Comparison of ENCODE assay signal across 23 cellular contexts in genomic region chr18:58311390-58311789, GRCh38.
A peak's percentile ranks its signal among the peaks of the same experiment; 100 is the strongest.
DNase-seq lines count a peak whose midpoint lies in the region; ATAC-seq, FAIRE-seq and TF ChIP-seq lines count a peak whose summit lies in the region.
"Had no signal": no experiment of that assay in that cellular context is flagged by ENCODE, and none has a peak within 500 bp of the region (broad histone marks: within the 10 kb centered on the region; RNA-seq: fewer than 3 reads in every experiment).

No MANE protein-coding gene starts in this region.

- no peak for ATAC-seq in GM18505 (IDR thresholded peaks at IDR 0.05; ENCODE audit: unreplicated experiment)
- no peak for ATAC-seq in HG02852 (IDR thresholded peaks at IDR 0.05; ENCODE audit: unreplicated experiment)
- ATAC-seq: A549, K562 had no signal

- peak; percentile 39 for FAIRE-seq in keratinocyte (lab: Jason Lieb, UNC)
- FAIRE-seq: A549, K562 had no signal

- TF ChIP-seq CTCF in VCaP (conservative IDR thresholded peaks at IDR 0.05) (no peak), keratinocyte (optimal IDR thresholded peaks at IDR 0.05 in 1 of 3, IDR thresholded peaks at IDR 0.05 in 1 of 3, conservative IDR thresholded peaks at IDR 0.05 in 1 of 3; ENCODE audit: extremely low read depth in 1 of 3, insufficient read depth in 2 of 3, low read length in 3 of 3) (no peak), suprapubic skin (IDR thresholded peaks at IDR 0.05) (no peak), CD14-positive monocyte (IDR thresholded peaks at IDR 0.05) (no peak)

- no peak for TF ChIP-seq EP300 in suprapubic skin (IDR thresholded peaks at IDR 0.05)

- H3K36me3 ChIP-seq in keratinocyte (ENCODE audit: control insufficient read depth in 2 of 2, extremely low read depth in 1 of 2, insufficient read depth in 2 of 2, low read length in 2 of 2), result peaks cover 4 to 10% of the 10 kb centered on the region in 2 experiments
- H3K36me3 ChIP-seq in suprapubic skin, result no peaks in the 10 kb centered on the region
- H3K36me3 ChIP-seq: tibial nerve had no signal

- H3K27ac ChIP-seq in VCaP, result peak overlapping the region; percentile 38; the same call in 1 of the 2 replicates
- H3K27ac ChIP-seq in keratinocyte (ENCODE audit: control insufficient read depth, insufficient read depth, low read length), result peak overlapping the region; percentile 60
- H3K27ac ChIP-seq in suprapubic skin, result peak overlapping the region; percentile 46
- H3K27ac ChIP-seq: A549, GM23248, tibial nerve had no signal

- H3K79me2 ChIP-seq in keratinocyte (ENCODE audit: control insufficient read depth, insufficient read depth, low read length), result peaks cover 74% of the 10 kb centered on the region

- DNase-seq in activated naive CD4-positive, alpha-beta T cell treated with anti-CD3 and anti-CD28 coated beads, Interleukin-2, amount 10 ng/mL, durations not matched to agents 7 days and 5 days, result no peak
- DNase-seq in activated naive CD4-positive, alpha-beta T cell treated with anti-CD3 and anti-CD28 coated beads, Interleukin-2, amount 50 U/mL, for 16 hours, result no peak
- DNase-seq in keratinocyte (ENCODE audit: low read depth, low spot score) (no peak), suprapubic skin (ENCODE audit: low spot score in 2 of 2) (no peak), CD14-positive monocyte (ENCODE audit: low spot score) (no peak)
- DNase-seq: activated CD4-positive, alpha-beta memory T cell treated with anti-CD3 and anti-CD28 coated beads, Interleukin-2, amount 10 ng/mL, durations not matched to agents 7 days and 5 days; aorta; EL; erythroblast; GM23248; head of caudate nucleus; islet precursor cell; NCI-H1048; NCI-H526 treated with DMSO at 0.1 percent for 48 hours; occipital lobe; stimulated activated CD4-positive, alpha-beta T cell treated with anti-CD3 and anti-CD28 coated beads, Interleukin-4, amount 100 ng/mL, for 24 hours; stimulated activated CD8-positive, alpha-beta memory T cell treated with anti-CD3 and anti-CD28 coated beads, Interleukin-4, amount 100 ng/mL, for 48 hours had no signal

- 85% methylated on average over 6 of the region's 6 CpGs for WGBS in suprapubic skin

- intact Hi-C loops in CD14-positive monocyte (cut with micrococcal nuclease), result loop anchor here in 1 of 2 donors (10.0 kb wide), 1 partner anchor 87 kb away; no protein-coding TSS in a partner anchor

- peaks cover 21% of the 10 kb centered on the region for H3K27me3 Mint-ChIP-seq in activated naive CD4-positive, alpha-beta T cell treated with anti-CD3 and anti-CD28 coated beads, Interleukin-2, amount 10 ng/mL, durations not matched to agents 7 days and 5 days
- peaks cover 0 to 4% (median 1%) of the 10 kb centered on the region in 3 donors for H3K27me3 Mint-ChIP-seq in CD14-positive monocyte (ENCODE audit: low read depth in 3 of 3)

- CTCF ChIA-PET in activated naive CD4-positive, alpha-beta T cell treated with anti-CD3 and anti-CD28 coated beads, Interleukin-2, amount 10 ng/mL, durations not matched to agents 7 days and 5 days (lab: Charles Lee), result no interaction called here

- no peak for TF ChIP-seq POLR2A in suprapubic skin (IDR thresholded peaks at IDR 0.05)
- no peak for TF ChIP-seq POLR2A in GM18505 (IDR thresholded peaks at IDR 0.05; ENCODE audit: borderline replicate concordance, extremely low read depth, insufficient read depth, insufficient read length)

- no peak overlapping the region for H3K4me3 Mint-ChIP-seq in activated naive CD4-positive, alpha-beta T cell treated with anti-CD3 and anti-CD28 coated beads, Interleukin-2, amount 10 ng/mL, durations not matched to agents 7 days and 5 days
- H3K4me3 Mint-ChIP-seq in CD14-positive monocyte, result no peak overlapping the region
- H3K4me3 Mint-ChIP-seq: activated CD4-positive, alpha-beta memory T cell treated with anti-CD3 and anti-CD28 coated beads, Interleukin-2, amount 10 ng/mL, durations not matched to agents 7 days and 5 days had no signal

- H3K4me3 ChIP-seq in keratinocyte (ENCODE audit: control insufficient read depth in 2 of 3, extremely low read depth in 1 of 3, insufficient read depth in 2 of 3, low read depth in 1 of 3, low read length in 3 of 3), result no peak overlapping the region
- H3K4me3 ChIP-seq in suprapubic skin, result no peak overlapping the region
- H3K4me3 ChIP-seq: A549, GM23248, K562, tibial nerve had no signal

- H3K9me1 ChIP-seq in keratinocyte (ENCODE audit: control insufficient read depth, extremely low read depth, insufficient read depth, low read length), result peaks cover 2% of the 10 kb centered on the region

- peak overlapping the region; percentile 31 for H3K9ac ChIP-seq in keratinocyte (ENCODE audit: control insufficient read depth, extremely low read depth, insufficient read depth, low read length)
- H3K9ac ChIP-seq: GM23248 had no signal

- H3K9me3 ChIP-seq in keratinocyte (ENCODE audit: control insufficient read depth, low read depth, low read length) (no peaks in the 10 kb centered on the region), suprapubic skin (no peaks in the 10 kb centered on the region)
- H3K9me3 ChIP-seq: A549 had no signal

- dilution Hi-C loops in keratinocyte (cut with MboI; ENCODE audit: extremely low pct_ligation_motif_present, low sequenced_read_pairs), result no loop called here

- peaks cover 14% of the 10 kb centered on the region for H4K20me1 ChIP-seq in keratinocyte (ENCODE audit: control insufficient read depth, extremely low read depth, insufficient read depth, low read length)

- H3K9me3 Mint-ChIP-seq in activated naive CD4-positive, alpha-beta T cell treated with anti-CD3 and anti-CD28 coated beads, Interleukin-2, amount 10 ng/mL, durations not matched to agents 7 days and 5 days, result no peaks in the 10 kb centered on the region
- peaks cover 0 to 7% (median 2%) of the 10 kb centered on the region in 7 donors for H3K9me3 Mint-ChIP-seq in CD14-positive monocyte
- H3K9me3 Mint-ChIP-seq: activated CD4-positive, alpha-beta memory T cell treated with anti-CD3 and anti-CD28 coated beads, Interleukin-2, amount 10 ng/mL, durations not matched to agents 7 days and 5 days had no signal

- H3K27ac Mint-ChIP-seq in activated naive CD4-positive, alpha-beta T cell treated with anti-CD3 and anti-CD28 coated beads, Interleukin-2, amount 10 ng/mL, durations not matched to agents 7 days and 5 days, result peak overlapping the region; percentile 25
- peak overlapping the region in 1 of 7 donors; percentile 38 for H3K27ac Mint-ChIP-seq in CD14-positive monocyte

- H2AFZ ChIP-seq in keratinocyte (ENCODE audit: control insufficient read depth, low read length), result no peak overlapping the region
- H2AFZ ChIP-seq: GM23248 had no signal

- H3K27me3 ChIP-seq in keratinocyte (ENCODE audit: control insufficient read depth, extremely low read depth, insufficient read depth, low read length), result no peaks in the 10 kb centered on the region
- no peaks in the 10 kb centered on the region for H3K27me3 ChIP-seq in suprapubic skin
- H3K27me3 ChIP-seq: tibial nerve had no signal

- H3K4me1 ChIP-seq in keratinocyte (ENCODE audit: control insufficient read depth, extremely low read depth, insufficient read depth, low read length) (peaks cover 61% of the 10 kb centered on the region), suprapubic skin (peaks cover 44% of the 10 kb centered on the region)

- no peaks in the 10 kb centered on the region for H3K36me3 Mint-ChIP-seq in activated naive CD4-positive, alpha-beta T cell treated with anti-CD3 and anti-CD28 coated beads, Interleukin-2, amount 10 ng/mL, durations not matched to agents 7 days and 5 days
- no peaks in the 10 kb centered on the region for H3K36me3 Mint-ChIP-seq in CD14-positive monocyte

- H3K4me2 ChIP-seq in keratinocyte (ENCODE audit: control insufficient read depth, extremely low read depth, insufficient read depth, low read depth, low read length), result peak overlapping the region; percentile 42
- H3K4me2 ChIP-seq: A549 had no signal

- H3K4me1 Mint-ChIP-seq in activated naive CD4-positive, alpha-beta T cell treated with anti-CD3 and anti-CD28 coated beads, Interleukin-2, amount 10 ng/mL, durations not matched to agents 7 days and 5 days, result peaks cover 42% of the 10 kb centered on the region
- H3K4me1 Mint-ChIP-seq in CD14-positive monocyte, result peaks cover 18% of the 10 kb centered on the region
